8 cellular contexts compared by ENCODE assay signal in genomic region chr19:13396256-13397080, GRCh38.
DNase-seq lines count a peak whose midpoint lies in the region; ATAC-seq, FAIRE-seq and TF ChIP-seq lines count a peak whose summit lies in the region.

No MANE protein-coding gene starts in this region.

- POLR2A ChIA-PET in H1 (lab: Charles Lee; ENCODE audit: partially characterized antibody), result no interaction called here

- H4K5ac ChIP-seq in H1 (ENCODE audit: insufficient read length, low read depth, low read length), result no peak overlapping the region

- no peak overlapping the region for H2BK15ac ChIP-seq in H1 (ENCODE audit: low read length)

- peak in 2 of 3 experiments; percentile 29 to 51; a peak in 3 of 4 replicates for TF ChIP-seq CTCF in H1 (IDR thresholded peaks at IDR 0.05; ENCODE audit: control extremely low read depth in 1 of 3, insufficient read depth in 1 of 3, low read depth in 1 of 3, low read length in 3 of 3)
- no peak for TF ChIP-seq CTCF in mucosa of descending colon (IDR thresholded peaks at IDR 0.05)

- no peak overlapping the region for H3K27ac ChIP-seq in H1 (ENCODE audit: low read depth, low read length)

- H3K9me3 ChIP-seq in H1 (ENCODE audit: insufficient read depth in 2 of 2, low read depth in 1 of 2, low read length in 1 of 2) (no peaks in the 10 kb centered on the region), mucosa of descending colon (no peaks in the 10 kb centered on the region)

- no peak overlapping the region for H2BK5ac ChIP-seq in H1 (ENCODE audit: low read depth, low read length)

- H3K4me3 ChIP-seq in H1 (ENCODE audit: extremely low read depth in 1 of 4, insufficient read depth in 2 of 4, low read depth in 3 of 4, low read length in 4 of 4) (peak overlapping the region in 1 of 4 experiments; percentile 7; a peak in 2 of 8 replicates), mucosa of descending colon (no peak overlapping the region)

- 0 out of 4 replicates have a peak, but pooled peaks of 1 of the 2 experiments have one; percentile 6 for TF ChIP-seq RAD21 in H1 (IDR thresholded peaks at IDR 0.05 in 1 of 2, conservative IDR thresholded peaks at IDR 0.05 in 1 of 2; ENCODE audit: low read depth in 2 of 2, low read length in 2 of 2)

- no peaks in the 10 kb centered on the region for H3K79me2 ChIP-seq in H1 (ENCODE audit: control insufficient read depth in 1 of 2, insufficient read depth in 2 of 2, low read length in 2 of 2)

- no peak overlapping the region for H2AK5ac ChIP-seq in H1 (ENCODE audit: low read depth, low read length)

- H3K56ac ChIP-seq in H1 (replicated peaks; ENCODE audit: insufficient read length, low read depth, low read length), result no peak overlapping the region

- no peak overlapping the region for H3K23ac ChIP-seq in H1 (ENCODE audit: insufficient read length)

- H3K36me3 ChIP-seq in H1 (ENCODE audit: control insufficient read depth in 2 of 4, insufficient read depth in 4 of 4, low read length in 3 of 4), result no peaks in the 10 kb centered on the region
- H3K36me3 ChIP-seq in mucosa of descending colon (ENCODE audit: low read depth), result no peaks in the 10 kb centered on the region

- H2BK12ac ChIP-seq in H1 (ENCODE audit: low read depth, low read length), result no peak overlapping the region

- intact Hi-C loops in mucosa of descending colon (cut with DNase I, micrococcal nuclease), result no loop called here

- no peak for TF ChIP-seq EP300 in H1 (IDR thresholded peaks at IDR 0.05; ENCODE audit: borderline replicate concordance in 1 of 2, low read depth in 2 of 2, low read length in 2 of 2)

- H4K20me1 ChIP-seq in H1 (replicated peaks in 1 of 2; ENCODE audit: control insufficient read depth in 1 of 2, insufficient read depth in 2 of 2, low read length in 2 of 2), result no peaks in the 10 kb centered on the region

- peak overlapping the region; percentile 38 to 51 for H3K4me2 ChIP-seq in H1 (ENCODE audit: insufficient read depth in 1 of 2, low read depth in 2 of 2, low read length in 2 of 2)

- WGBS in H1 (ENCODE audit: extremely low coverage in 1 of 2, insufficient coverage in 1 of 2, insufficient read length in 1 of 2, insufficient replicate concordance in 2 of 2, low coverage in 1 of 2, low lambda C conversion rate in 2 of 2, missing lambda C conversion rate in 1 of 2), 2 experiments, result 44% methylated on average over 18 of the region's 18 CpGs; no CpG with 5 or more reads in 1 of the 2 experiments

- no peak overlapping the region for H3K14ac ChIP-seq in H1 (ENCODE audit: insufficient read length)

- TF ChIP-seq POLR2A in H1 (IDR thresholded peaks at IDR 0.05; ENCODE audit: control extremely low read depth in 1 of 2, low read depth in 2 of 2, low read length in 2 of 2), result no peak

- no peak overlapping the region for H4K8ac ChIP-seq in H1 (ENCODE audit: extremely low read depth, insufficient read depth, low read length)

- no peak overlapping the region for H2AFZ ChIP-seq in H1 (ENCODE audit: low read length)

- no peak overlapping the region for H3K18ac ChIP-seq in H1 (ENCODE audit: extremely low read depth, low read length)

- CTCF ChIA-PET in H1 (lab: Charles Lee; ENCODE audit: partially characterized antibody), result interaction anchor here (0.6 to 1.9 kb wide), 4 partner anchors 9 to 110 kb away, joined by 3 to 8 read pairs (median 4); no protein-coding TSS in a partner anchor

- DNase-seq in EL, result peak; percentile 83
- DNase-seq in NCI-H2029 treated with DMSO at 0.1 percent for 48 hours (lab: John Stamatoyannopoulos, UW), result peak; percentile 47
- peak; percentile 49 to 78 for DNase-seq in H1 (ENCODE audit: low read depth in 1 of 2, low spot score in 2 of 2)
- peak in 1 of 3 donors; percentile 9 for DNase-seq in mucosa of descending colon
- DNase-seq in activated CD4-positive, CD25-positive, alpha-beta regulatory T cell treated with anti-CD3 and anti-CD28 coated beads, Interleukin-2, amount 50 U/mL, for 72 hours, result no peak
- DNase-seq in middle frontal gyrus (ENCODE audit: extremely low spot score, low spot score), result no peak
- DNase-seq in HK-2 (ENCODE audit: unreplicated experiment), result no peak

- H4K91ac ChIP-seq in H1 (replicated peaks; ENCODE audit: insufficient read length, low read length), result no peak overlapping the region

- H3K4me1 ChIP-seq in H1 (replicated peaks in 1 of 4; ENCODE audit: control insufficient read depth in 3 of 4, insufficient read depth in 4 of 4, low read length in 3 of 4), result peaks cover 0 to 3% (median 1%) of the 10 kb centered on the region in 4 experiments; a peak in 2 of 7 replicates
- H3K4me1 ChIP-seq in mucosa of descending colon (ENCODE audit: low read depth), result no peaks in the 10 kb centered on the region

- H3K79me1 ChIP-seq in H1 (ENCODE audit: low read depth, low read length), result no peaks in the 10 kb centered on the region

- FAIRE-seq in H1 (lab: Jason Lieb, UNC), result peak; percentile 86

- H3K27me3 ChIP-seq in H1 (replicated peaks in 1 of 4; ENCODE audit: control insufficient read depth in 3 of 4, extremely low read depth in 1 of 4, insufficient read depth in 3 of 4, low read length in 3 of 4), result no peaks in the 10 kb centered on the region; a peak in 1 of 7 replicates

- no peaks in the 10 kb centered on the region for H3K23me2 ChIP-seq in H1 (ENCODE audit: low read depth, low read length)

- no peak overlapping the region for H3K4ac ChIP-seq in H1 (replicated peaks; ENCODE audit: insufficient read length, low read depth, low read length)

- no peak overlapping the region for H2BK120ac ChIP-seq in H1 (replicated peaks; ENCODE audit: low read depth, low read length)

- ATAC-seq in mucosa of descending colon (peak; percentile 25), HG03457 (IDR thresholded peaks at IDR 0.05; ENCODE audit: unreplicated experiment) (no peak)

- no peak overlapping the region for H3K9ac ChIP-seq in H1 (replicated peaks in 1 of 4; ENCODE audit: extremely low read depth in 1 of 4, low read depth in 3 of 4, low read length in 3 of 4)

- no peak overlapping the region for H2BK20ac ChIP-seq in H1 (ENCODE audit: low read length)

TF ChIP-seq in H1, 55 proteins besides CTCF, POLR2A, EP300 and RAD21 (continues in another document):
- TF ChIP-seq SP4 (IDR thresholded peaks at IDR 0.05; ENCODE audit: low read length) (no peak), JUN (IDR thresholded peaks at IDR 0.05; ENCODE audit: low read depth, low read length) (no peak), E2F6 (IDR thresholded peaks at IDR 0.05) (no peak; the same call in 1 of the 2 replicates), TBP (IDR thresholded peaks at IDR 0.05; ENCODE audit: low read depth, low read length) (no peak), ATF2 (IDR thresholded peaks at IDR 0.05; ENCODE audit: low read length) (no peak), RFX5 (IDR thresholded peaks at IDR 0.05; ENCODE audit: borderline replicate concordance, low read depth, low read length) (no peak), NRF1 (IDR thresholded peaks at IDR 0.05; ENCODE audit: low read depth, low read length) (no peak), GTF2F1 (IDR thresholded peaks at IDR 0.05; ENCODE audit: borderline replicate concordance, low read depth, low read length) (no peak), CBX8 (IDR thresholded peaks at IDR 0.05; ENCODE audit: borderline replicate concordance, low read depth, low read length) (no peak), ASH2L (IDR thresholded peaks at IDR 0.05; ENCODE audit: low read length) (no peak), SP1 (IDR thresholded peaks at IDR 0.05; ENCODE audit: low read depth, low read length) (no peak), RNF2 (IDR thresholded peaks at IDR 0.05; ENCODE audit: borderline replicate concordance, low read depth, low read length, missing control alignments, poor library complexity, severe bottlenecking) (no peak), HDAC6 (IDR thresholded peaks at IDR 0.05; ENCODE audit: low read depth, low read length) (no peak)

Comparison
In these comparisons a context has a peak if more than half of its experiments do, and no peak if none do; other contexts are left out.
1. DNase-seq: peak in EL (single experiment), NCI-H2029 treated with DMSO at 0.1 percent for 48 hours (single experiment) and H1 (2 of 2); none in activated CD4-positive, CD25-positive, alpha-beta regulatory T cell treated with anti-CD3 and anti-CD28 coated beads, Interleukin-2, amount 50 U/mL, for 72 hours (single experiment), middle frontal gyrus (single experiment) and HK-2 (single experiment).